ENCODE assay signal across 22 cellular contexts in genomic region chr5:178218237-178218636, GRCh38. TPM values are rescaled to one million over a fixed set of nuclear protein-coding genes. Genes with fewer than 3 reads are reported as not detected.
"Had no signal": no experiment of that assay in that cellular context is flagged by ENCODE, and none has a peak within 500 bp of the region (broad histone marks: within the 10 kb centered on the region; RNA-seq: fewer than 3 reads in every experiment).

No MANE protein-coding gene starts in this region.

- ATAC-seq: activated CD4-positive, alpha-beta T cell treated with anti-CD3 and anti-CD28 coated beads for 36 hours; left lobe of liver; stimulated activated naive CD8-positive, alpha-beta T cell treated with anti-CD3 and anti-CD28 coated beads, Interleukin-15, Interleukin-2, amounts not matched to agents 100 U/mL and 50 U/mL, for 24 hours had no signal

- H3K4me1 ChIP-seq: right atrium auricular region had no signal

- H3K27me3 Mint-ChIP-seq: activated CD4-positive, alpha-beta memory T cell treated with anti-CD3 and anti-CD28 coated beads for 36 hours; activated CD4-positive, alpha-beta T cell treated with anti-CD3 and anti-CD28 coated beads for 36 hours; activated naive CD4-positive, alpha-beta T cell treated with anti-CD3 and anti-CD28 coated beads, Interleukin-2, amount 50 U/mL, for 24 hours had no signal

- H3K27me3 ChIP-seq: right atrium auricular region, tibial artery had no signal

- DNase-seq: activated CD4-positive, alpha-beta memory T cell treated with anti-CD3 and anti-CD28 coated beads for 36 hours; activated CD4-positive, alpha-beta T cell treated with anti-CD3 and anti-CD28 coated beads for 36 hours; activated effector memory CD4-positive, alpha-beta T cell treated with Interleukin-2 at 50 U/mL for 16 hours; caudate nucleus; midbrain; occipital lobe; stimulated activated naive CD8-positive, alpha-beta T cell treated with anti-CD3 and anti-CD28 coated beads, Interleukin-15, Interleukin-2, amounts not matched to agents 100 U/mL and 50 U/mL, for 24 hours; substantia nigra; tibial artery had no signal

- H3K4me3 Mint-ChIP-seq: activated CD4-positive, alpha-beta memory T cell treated with anti-CD3 and anti-CD28 coated beads for 36 hours; activated CD4-positive, alpha-beta T cell treated with anti-CD3 and anti-CD28 coated beads for 36 hours; activated naive CD4-positive, alpha-beta T cell treated with anti-CD3 and anti-CD28 coated beads, Interleukin-2, amount 50 U/mL, for 24 hours; nephron; T-helper 2 cell treated with Interferon-gamma antibody and Interleukin-4, amounts not matched to agents 5 μg/mL and 100 μg/mL, for 36 hours had no signal

- H3K27ac Mint-ChIP-seq: activated CD4-positive, alpha-beta memory T cell treated with anti-CD3 and anti-CD28 coated beads for 36 hours; activated CD4-positive, alpha-beta T cell treated with anti-CD3 and anti-CD28 coated beads for 36 hours; activated naive CD4-positive, alpha-beta T cell treated with anti-CD3 and anti-CD28 coated beads, Interleukin-2, amount 50 U/mL, for 24 hours; nephron; T-helper 2 cell treated with Interferon-gamma antibody and Interleukin-4, amounts not matched to agents 5 μg/mL and 100 μg/mL, for 36 hours had no signal

- H3K9me3 ChIP-seq: right atrium auricular region, tibial artery had no signal

- H3K27ac ChIP-seq: epithelial cell of prostate, right atrium auricular region, tibial artery had no signal

- H3K4me3 ChIP-seq: right atrium auricular region, tibial artery had no signal

- FAIRE-seq: TTC549, urothelium cell line had no signal

- H3K9me3 Mint-ChIP-seq: activated CD4-positive, alpha-beta memory T cell treated with anti-CD3 and anti-CD28 coated beads for 36 hours; activated naive CD4-positive, alpha-beta T cell treated with anti-CD3 and anti-CD28 coated beads, Interleukin-2, amount 50 U/mL, for 24 hours; nephron; T-helper 2 cell treated with Interferon-gamma antibody and Interleukin-4, amounts not matched to agents 5 μg/mL and 100 μg/mL, for 36 hours had no signal

RNA-seq across cellular contexts. Expression of gene GMCL2, which starts 31.1 kb away (rescaled TPM):
- total RNA-seq: activated CD4-positive, alpha-beta memory T cell treated with anti-CD3 and anti-CD28 coated beads for 36 hours; activated CD4-positive, alpha-beta T cell treated with anti-CD3 and anti-CD28 coated beads for 36 hours; dermis microvascular lymphatic vessel endothelial cell; kidney; left lobe of liver; lung microvascular endothelial cell; occipital lobe; posterior vena cava; right atrium auricular region; skeletal muscle tissue had no signal
